ENCODE assay signal across 8 cellular contexts in the genomic region with DNA sequence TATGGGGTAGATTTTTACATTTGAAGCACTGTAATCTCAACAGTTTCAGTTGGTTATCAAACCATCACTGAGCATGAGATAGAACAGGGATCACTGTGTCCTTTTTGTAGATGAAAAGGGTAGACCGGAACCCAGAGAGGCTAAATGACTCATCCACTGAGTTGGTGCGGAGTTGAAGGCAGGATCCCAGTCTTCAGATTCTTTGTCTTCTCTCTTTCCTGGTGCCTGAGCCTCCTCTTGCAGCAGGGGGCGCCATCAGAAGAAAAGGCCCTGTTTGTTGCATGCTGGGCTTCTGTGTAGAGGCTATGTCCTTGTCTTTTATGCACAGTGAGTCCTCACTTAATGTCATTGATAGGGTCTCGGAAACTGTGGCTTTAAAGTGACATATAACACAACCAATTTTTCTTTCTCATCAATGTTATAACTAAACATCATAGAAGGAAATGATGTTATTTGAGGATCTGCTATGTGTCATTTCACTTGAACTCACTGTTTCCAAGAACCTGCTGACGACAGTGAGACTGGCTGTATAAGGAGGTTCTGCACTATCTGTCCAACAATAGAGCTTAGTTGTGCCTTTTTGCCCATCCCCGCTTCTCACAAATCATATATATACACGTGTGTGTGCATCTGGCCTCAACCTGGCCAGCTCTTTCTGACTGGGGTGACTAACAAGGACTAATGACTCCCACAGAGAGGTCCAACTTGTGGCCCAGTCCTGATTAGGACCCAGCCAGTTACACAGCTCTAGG.
A peak's percentile ranks its signal among the peaks of the same experiment; 100 is the strongest.
DNase-seq lines count a peak whose midpoint lies in the region; ATAC-seq and TF ChIP-seq lines count a peak whose summit lies in the region.

No MANE protein-coding gene starts in this region.

- peak; percentile 3 for DNase-seq in GDM1 (lab: John Stamatoyannopoulos, UW)
- peak; percentile 70 for DNase-seq in activated naive CD4-positive, alpha-beta T cell treated with anti-CD3 and anti-CD28 coated beads, Interleukin-2, amount 50 U/mL, for 16 hours
- DNase-seq in inferior parietal cortex (ENCODE audit: extremely low spot score), result peak; percentile 20
- DNase-seq in stimulated activated CD8-positive, alpha-beta memory T cell treated with anti-CD3 and anti-CD28 coated beads, Interleukin-12 subunit alpha, Interleukin-12 subunit beta, amount 100 ng/mL, for 4 hours (ENCODE audit: low read depth), result peak; percentile 20
- DNase-seq in midbrain (lab: John Stamatoyannopoulos, UW), result no peak

- ATAC-seq in HG03175 (IDR thresholded peaks at IDR 0.05; ENCODE audit: unreplicated experiment), result peak; percentile 73
- ATAC-seq in SK-N-SH treated with all-trans-retinoic acid at 6 μM for 48 hours, result peak; percentile 95
- ATAC-seq in GM21526 (IDR thresholded peaks at IDR 0.05; ENCODE audit: low FRiP score, unreplicated experiment), result no peak

TF ChIP-seq in SK-N-SH treated with all-trans-retinoic acid at 6 μM for 48 hours, 23 proteins besides CTCF, POLR2A, EP300 and RAD21:
- no peak for TF ChIP-seq CSDC2 (CRISPR knock-in tag; IDR thresholded peaks at IDR 0.05)
- TF ChIP-seq, protein P1, sequence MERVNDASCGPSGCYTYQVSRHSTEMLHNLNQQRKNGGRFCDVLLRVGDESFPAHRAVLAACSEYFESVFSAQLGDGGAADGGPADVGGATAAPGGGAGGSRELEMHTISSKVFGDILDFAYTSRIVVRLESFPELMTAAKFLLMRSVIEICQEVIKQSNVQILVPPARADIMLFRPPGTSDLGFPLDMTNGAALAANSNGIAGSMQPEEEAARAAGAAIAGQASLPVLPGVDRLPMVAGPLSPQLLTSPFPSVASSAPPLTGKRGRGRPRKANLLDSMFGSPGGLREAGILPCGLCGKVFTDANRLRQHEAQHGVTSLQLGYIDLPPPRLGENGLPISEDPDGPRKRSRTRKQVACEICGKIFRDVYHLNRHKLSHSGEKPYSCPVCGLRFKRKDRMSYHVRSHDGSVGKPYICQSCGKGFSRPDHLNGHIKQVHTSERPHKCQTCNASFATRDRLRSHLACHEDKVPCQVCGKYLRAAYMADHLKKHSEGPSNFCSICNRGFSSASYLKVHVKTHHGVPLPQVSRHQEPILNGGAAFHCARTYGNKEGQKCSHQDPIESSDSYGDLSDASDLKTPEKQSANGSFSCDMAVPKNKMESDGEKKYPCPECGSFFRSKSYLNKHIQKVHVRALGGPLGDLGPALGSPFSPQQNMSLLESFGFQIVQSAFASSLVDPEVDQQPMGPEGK (CRISPR knock-in tag; IDR thresholded peaks at IDR 0.05; ENCODE audit: borderline replicate concordance), result no peak
- no peak for TF ChIP-seq PPARA (CRISPR knock-in tag; IDR thresholded peaks at IDR 0.05; ENCODE audit: borderline replicate concordance)
- TF ChIP-seq, protein P2, sequence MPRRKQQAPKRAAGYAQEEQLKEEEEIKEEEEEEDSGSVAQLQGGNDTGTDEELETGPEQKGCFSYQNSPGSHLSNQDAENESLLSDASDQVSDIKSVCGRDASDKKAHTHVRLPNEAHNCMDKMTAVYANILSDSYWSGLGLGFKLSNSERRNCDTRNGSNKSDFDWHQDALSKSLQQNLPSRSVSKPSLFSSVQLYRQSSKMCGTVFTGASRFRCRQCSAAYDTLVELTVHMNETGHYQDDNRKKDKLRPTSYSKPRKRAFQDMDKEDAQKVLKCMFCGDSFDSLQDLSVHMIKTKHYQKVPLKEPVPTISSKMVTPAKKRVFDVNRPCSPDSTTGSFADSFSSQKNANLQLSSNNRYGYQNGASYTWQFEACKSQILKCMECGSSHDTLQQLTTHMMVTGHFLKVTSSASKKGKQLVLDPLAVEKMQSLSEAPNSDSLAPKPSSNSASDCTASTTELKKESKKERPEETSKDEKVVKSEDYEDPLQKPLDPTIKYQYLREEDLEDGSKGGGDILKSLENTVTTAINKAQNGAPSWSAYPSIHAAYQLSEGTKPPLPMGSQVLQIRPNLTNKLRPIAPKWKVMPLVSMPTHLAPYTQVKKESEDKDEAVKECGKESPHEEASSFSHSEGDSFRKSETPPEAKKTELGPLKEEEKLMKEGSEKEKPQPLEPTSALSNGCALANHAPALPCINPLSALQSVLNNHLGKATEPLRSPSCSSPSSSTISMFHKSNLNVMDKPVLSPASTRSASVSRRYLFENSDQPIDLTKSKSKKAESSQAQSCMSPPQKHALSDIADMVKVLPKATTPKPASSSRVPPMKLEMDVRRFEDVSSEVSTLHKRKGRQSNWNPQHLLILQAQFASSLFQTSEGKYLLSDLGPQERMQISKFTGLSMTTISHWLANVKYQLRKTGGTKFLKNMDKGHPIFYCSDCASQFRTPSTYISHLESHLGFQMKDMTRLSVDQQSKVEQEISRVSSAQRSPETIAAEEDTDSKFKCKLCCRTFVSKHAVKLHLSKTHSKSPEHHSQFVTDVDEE (CRISPR knock-in tag; IDR thresholded peaks at IDR 0.05), result no peak
- no peak for TF ChIP-seq ESRRG (CRISPR knock-in tag; IDR thresholded peaks at IDR 0.05)
- no peak for TF ChIP-seq ARNTL (CRISPR knock-in tag; IDR thresholded peaks at IDR 0.05; ENCODE audit: borderline replicate concordance, low read depth)
